8 cellular contexts compared by ENCODE assay signal in genomic region chr4:78775278-78776030, GRCh38. TPM values are rescaled to one million over a fixed set of nuclear protein-coding genes. Genes with fewer than 3 reads are reported as not detected.
DNase-seq lines count a peak whose midpoint lies in the region; ATAC-seq and TF ChIP-seq lines count a peak whose summit lies in the region.

No MANE protein-coding gene starts in this region.

- no peaks in the 10 kb centered on the region for H3K36me3 ChIP-seq in A673 (ENCODE audit: insufficient read depth, low read length, poor library complexity, severe bottlenecking)
- no peaks in the 10 kb centered on the region for H3K36me3 ChIP-seq in kidney epithelial cell (ENCODE audit: control insufficient read depth, insufficient read depth, low read length)

- ATAC-seq in GM18508 (IDR thresholded peaks at IDR 0.05; ENCODE audit: insufficient read depth, unreplicated experiment) = peak; percentile 24
- peak; percentile 50 for ATAC-seq in HG03039 (IDR thresholded peaks at IDR 0.05; ENCODE audit: unreplicated experiment)

- intact Hi-C loops in A673 (cut with micrococcal nuclease; ENCODE audit: unreplicated experiment) = loop anchor here (5.0 to 10.0 kb wide), 2 partner anchors 87 to 131 kb away; no protein-coding TSS in a partner anchor

- peak; percentile 78 for DNase-seq in A673 (ENCODE audit: low spot score)
- peak; percentile 88 for DNase-seq in NCI-H2227 (lab: John Stamatoyannopoulos, UW; ENCODE audit: unreplicated experiment)
- DNase-seq in activated CD4-positive, alpha-beta T cell treated with anti-CD3 and anti-CD28 coated beads for 1 hour = peak; percentile 84
- DNase-seq in cerebellar cortex (ENCODE audit: low spot score) = peak; percentile 74
- DNase-seq in kidney epithelial cell (ENCODE audit: low read depth) = no peak
- peak; percentile 88 for DNase-seq in stimulated activated CD4-positive, alpha-beta T cell treated with anti-CD3 and anti-CD28 coated beads, Interleukin-15, amount 100 ng/mL, for 24 hours

- H3K4me3 ChIP-seq in A673 (ENCODE audit: low read depth, low read length, poor library complexity, severe bottlenecking) (peak overlapping the region; percentile 69), kidney epithelial cell (ENCODE audit: low read depth, low read length) (peak overlapping the region; percentile 95)

- POLR2A ChIA-PET in A673 (lab: Charles Lee; ENCODE audit: low non-redundant PET) = no interaction called here

- H3K9me3 ChIP-seq in A673 (ENCODE audit: low read depth, low read length, poor library complexity, severe bottlenecking) = no peaks in the 10 kb centered on the region

- CTCF ChIA-PET in A673 (lab: Charles Lee) = no interaction called here

- peak overlapping the region; percentile 92 for H3K27ac ChIP-seq in A673 (ENCODE audit: low read depth, low read length, poor library complexity, severe bottlenecking)

- TSS peak; percentile 97 for BruUV-seq in A673 (replicated peaks; lab: Mats Ljungman, UMichigan)

- no peaks in the 10 kb centered on the region for H3K27me3 ChIP-seq in A673 (replicated peaks; ENCODE audit: insufficient read depth, low read depth, low read length, poor library complexity)
- H3K27me3 ChIP-seq in kidney epithelial cell (ENCODE audit: control insufficient read depth, insufficient read depth, low read length) = no peaks in the 10 kb centered on the region

- H3K4me1 ChIP-seq in A673 (ENCODE audit: insufficient read depth, low read length, poor library complexity, severe bottlenecking) = peaks cover 13% of the 10 kb centered on the region

- TF ChIP-seq CTCF in A673 (conservative IDR thresholded peaks at IDR 0.05; ENCODE audit: low read depth, low read length) (no peak), kidney epithelial cell (IDR thresholded peaks at IDR 0.05; ENCODE audit: insufficient read depth, low read length, poor library complexity, severe bottlenecking) (no peak)

RNA-seq across cellular contexts. Expression of gene BMP2K, which starts 0.7 kb away (rescaled TPM):
- total RNA-seq in A673 (2021) (13.2 and 14.3 TPM in 2 replicates), kidney epithelial cell (25.2 and 30.9 TPM in 2 replicates)
